Comparison of ENCODE assay signal across 11 cellular contexts in the genomic region with DNA sequence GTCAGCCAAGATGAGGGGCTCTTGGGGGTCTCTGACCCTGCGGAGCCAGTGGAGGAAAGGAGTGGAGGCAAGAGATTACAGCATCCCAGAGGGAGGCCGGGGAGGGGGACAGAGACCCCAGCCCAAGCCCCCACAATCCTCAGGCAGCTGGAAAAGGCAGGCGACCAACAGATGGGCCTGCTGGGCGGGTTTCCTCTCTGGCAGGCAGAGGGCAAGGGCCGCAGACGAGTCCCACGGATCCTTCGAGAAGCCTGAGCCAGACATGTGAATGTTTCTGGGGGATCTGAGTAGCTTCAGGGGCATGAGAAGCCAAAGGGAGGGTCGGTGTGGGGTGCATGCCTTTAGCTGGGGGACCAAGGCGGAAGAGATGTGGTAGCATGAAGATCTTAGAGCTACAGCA.
"Had no signal": no experiment of that assay in that cellular context is flagged by ENCODE, and none has a peak within 500 bp of the region (broad histone marks: within the 10 kb centered on the region; RNA-seq: fewer than 3 reads in every experiment).

No MANE protein-coding gene starts in this region.

- H3K27ac ChIP-seq: thyroid gland had no signal

- H3K9me3 ChIP-seq: thyroid gland had no signal

- H3K9me3 Mint-ChIP-seq: activated naive CD8-positive, alpha-beta T cell treated with anti-CD3 and anti-CD28 coated beads for 36 hours; activated T-cell treated with anti-CD3 and anti-CD28 coated beads, Interleukin-2, amount 50 U/mL, for 72 hours; naive thymus-derived CD8-positive, alpha-beta T cell; T-helper 1 cell treated with Interleukin-12 subunit alpha and Interleukin-12 subunit beta and Interleukin-4 antibody, amounts not matched to agents 30 μg/mL and 1 μg/mL, for 36 hours had no signal

- H3K4me3 Mint-ChIP-seq: activated naive CD8-positive, alpha-beta T cell treated with anti-CD3 and anti-CD28 coated beads for 36 hours; activated T-cell treated with anti-CD3 and anti-CD28 coated beads, Interleukin-2, amount 50 U/mL, for 72 hours; T-helper 1 cell treated with Interleukin-12 subunit alpha and Interleukin-12 subunit beta and Interleukin-4 antibody, amounts not matched to agents 30 μg/mL and 1 μg/mL, for 36 hours had no signal

- DNase-seq: activated CD4-positive, alpha-beta T cell treated with anti-CD3 and anti-CD28 coated beads, Interleukin-2, amount 50 U/mL, for 4 hours; activated naive CD8-positive, alpha-beta T cell treated with anti-CD3 and anti-CD28 coated beads for 36 hours; activated T-cell treated with anti-CD3 and anti-CD28 coated beads, Interleukin-2, amount 50 U/mL, for 72 hours; amniotic stem cell; dermis blood vessel endothelial cell; effector memory CD4-positive, alpha-beta T cell; mesendoderm; naive thymus-derived CD8-positive, alpha-beta T cell; stimulated activated naive CD4-positive, alpha-beta T cell; thyroid gland had no signal

- H3K36me3 Mint-ChIP-seq: activated naive CD8-positive, alpha-beta T cell treated with anti-CD3 and anti-CD28 coated beads for 36 hours; naive thymus-derived CD8-positive, alpha-beta T cell had no signal

- H3K27ac Mint-ChIP-seq: activated naive CD8-positive, alpha-beta T cell treated with anti-CD3 and anti-CD28 coated beads for 36 hours; activated T-cell treated with anti-CD3 and anti-CD28 coated beads, Interleukin-2, amount 50 U/mL, for 72 hours; T-helper 1 cell treated with Interleukin-12 subunit alpha and Interleukin-12 subunit beta and Interleukin-4 antibody, amounts not matched to agents 30 μg/mL and 1 μg/mL, for 36 hours had no signal

- H3K27me3 ChIP-seq: thyroid gland had no signal

- H3K4me3 ChIP-seq: thyroid gland had no signal

- H3K36me3 ChIP-seq: thyroid gland had no signal

- ATAC-seq: activated T-cell treated with anti-CD3 and anti-CD28 coated beads, Interleukin-2, amount 50 U/mL, for 72 hours; naive thymus-derived CD8-positive, alpha-beta T cell had no signal
